ENCODE assay signal across 31 cellular contexts in genomic region chr13:36750046-36750445, GRCh38.
"Had no signal": no experiment of that assay in that cellular context is flagged by ENCODE, and none has a peak within 500 bp of the region (broad histone marks: within the 10 kb centered on the region; RNA-seq: fewer than 3 reads in every experiment).

No MANE protein-coding gene starts in this region.

- H3K9me2 ChIP-seq: SK-N-SH had no signal

- H3K27me3 ChIP-seq: MG63, Peyer's patch, SJSA1 had no signal

- H3K4me1 ChIP-seq: Peyer's patch, SJSA1 had no signal

- H3K9me3 ChIP-seq: MG63, Peyer's patch, SJSA1, SK-N-SH had no signal

- H3K9ac ChIP-seq: SK-N-SH had no signal

- H3K36me3 ChIP-seq: MG63, Peyer's patch, SJSA1 had no signal

- H3K4me3 ChIP-seq: MG63, Peyer's patch, SJSA1 had no signal

- H3K27ac ChIP-seq: Peyer's patch, SJSA1 had no signal

- DNase-seq: Kasumi-1, KG1, MG63, NCI-H1048, NCI-H1092 treated with DMSO at 0.1 percent for 48 hours, NCI-H1105 treated with DMSO at 0.1 percent for 48 hours, NCI-H1417, NCI-H1436, NCI-H146, NCI-H1694, NCI-H187, NCI-H1930, NCI-H2029 treated with DMSO at 0.1 percent for 48 hours, NCI-H2081 treated with DMSO at 0.1 percent for 48 hours, NCI-H2107, NCI-H2171, NCI-H226, NCI-H446 treated with DMSO at 0.1 percent for 48 hours, NCI-H510A, NCI-H524, NCI-H526, NCI-H69, NCI-H748 treated with DMSO at 0.1 percent for 48 hours, NCI-H82, Peyer's patch, Right ventricle myocardium superior, RPMI8226, SHP77 treated with DMSO at 0.1 percent for 48 hours, SK-N-SH, SW 1271 had no signal

- H3K4me2 ChIP-seq: SK-N-SH had no signal
